ENCODE assay signal across 11 cellular contexts in genomic region chr7:12517451-12517850, GRCh38. TPM values are rescaled to one million over a fixed set of nuclear protein-coding genes. Genes with fewer than 3 reads are reported as not detected.
"Had no signal": no experiment of that assay in that cellular context is flagged by ENCODE, and none has a peak within 500 bp of the region (broad histone marks: within the 10 kb centered on the region; RNA-seq: fewer than 3 reads in every experiment).

No MANE protein-coding gene starts in this region.

- H3K27ac ChIP-seq: GM23248 had no signal

- H3K4me2 ChIP-seq: GM23338 had no signal

- H3K9me3 ChIP-seq: HAP-1 had no signal

- ATAC-seq: GM23338, HCT116 had no signal

- H3K4me3 ChIP-seq: GM23248, GM23338, HAP-1 had no signal

- H3K9ac ChIP-seq: GM23248 had no signal

- H3K27ac Mint-ChIP-seq: GM23338, H9, HFFc6 had no signal

- DNase-seq: GM23248, GOT3, H7, H9, HCEC 1CT, HFFc6 had no signal

- FAIRE-seq: H1, H54 had no signal

- H3K4me3 Mint-ChIP-seq: GM23338, H9, HFFc6 had no signal

- H2AFZ ChIP-seq: GM23248, GM23338 had no signal

- H3K4me1 ChIP-seq: HAP-1 had no signal

- H3K36me3 ChIP-seq: HAP-1 had no signal

- H3K4me1 Mint-ChIP-seq: GM23338 had no signal

RNA-seq across cellular contexts. Expression of gene SCIN, which starts 53.1 kb away (rescaled TPM):
- total RNA-seq: H7 had no signal
